In genomic region chr9:129759804-129760502, GRCh38 we compare ENCODE assay signal across 28 cellular contexts. TPM values are rescaled to one million over a fixed set of nuclear protein-coding genes. Genes with fewer than 3 reads are reported as not detected.
"Had no signal": no experiment of that assay in that cellular context is flagged by ENCODE, and none has a peak within 500 bp of the region (broad histone marks: within the 10 kb centered on the region; RNA-seq: fewer than 3 reads in every experiment).

No MANE protein-coding gene starts in this region.

- H3K27ac ChIP-seq: colonic mucosa, gastrocnemius medialis, lower lobe of right lung, neutrophil, parathyroid adenoma, upper lobe of right lung had no signal

- H3K4me3 ChIP-seq: colonic mucosa, gastrocnemius medialis, hepatocyte, lower lobe of right lung, mucosa of descending colon, right atrium auricular region, upper lobe of right lung had no signal

- H3K27me3 Mint-ChIP-seq: activated T-cell treated with anti-CD3 and anti-CD28 coated beads, Interleukin-2, amount 50 U/mL, for 24 hours had no signal

- H3K79me2 ChIP-seq: hepatocyte, parathyroid adenoma had no signal

- H3K9me3 Mint-ChIP-seq: activated CD4-positive, alpha-beta memory T cell treated with anti-CD3 and anti-CD28 coated beads, Interleukin-2, amount 10 ng/mL, durations not matched to agents 7 days and 5 days; activated CD4-positive, alpha-beta T cell treated with anti-CD3 and anti-CD28 coated beads, Interleukin-2, amount 10 ng/mL, durations not matched to agents 7 days and 5 days; activated T-cell treated with anti-CD3 and anti-CD28 coated beads, Interleukin-2, amount 50 U/mL, for 24 hours; activated T-helper 17 cell treated with anti-CD3 and anti-CD28 coated beads, Interleukin-2, amount 50 U/mL, for 72 hours; natural killer cell treated with Interleukin-12 subunit alpha and Interleukin-12 subunit beta and Interleukin-15 and Interleukin-18, amount 100 ng/mL, for 72 hours; stimulated activated naive CD8-positive, alpha-beta T cell treated with anti-CD3 and anti-CD28 coated beads, Interleukin-15, Interleukin-2, amounts not matched to agents 100 ng/mL and 50 ng/mL, for 24 hours; WTC11 had no signal

- H3K27me3 ChIP-seq: colonic mucosa, hepatocyte, neutrophil, right atrium auricular region, upper lobe of right lung had no signal

- H3K4me3 Mint-ChIP-seq: activated CD4-positive, alpha-beta memory T cell treated with anti-CD3 and anti-CD28 coated beads, Interleukin-2, amount 10 ng/mL, durations not matched to agents 7 days and 5 days; activated CD4-positive, alpha-beta T cell treated with anti-CD3 and anti-CD28 coated beads, Interleukin-2, amount 10 ng/mL, durations not matched to agents 7 days and 5 days; activated T-cell treated with anti-CD3 and anti-CD28 coated beads, Interleukin-2, amount 50 U/mL, for 24 hours; activated T-helper 17 cell treated with anti-CD3 and anti-CD28 coated beads, Interleukin-2, amount 50 U/mL, for 72 hours; natural killer cell treated with Interleukin-12 subunit alpha and Interleukin-12 subunit beta and Interleukin-15 and Interleukin-18, amount 100 ng/mL, for 72 hours; stimulated activated naive CD8-positive, alpha-beta T cell treated with anti-CD3 and anti-CD28 coated beads, Interleukin-15, Interleukin-2, amounts not matched to agents 100 ng/mL and 50 ng/mL, for 24 hours; WTC11 had no signal

- H3K36me3 ChIP-seq: colonic mucosa, gastrocnemius medialis, lower lobe of right lung, neutrophil, right atrium auricular region, upper lobe of right lung had no signal

- H3K36me3 Mint-ChIP-seq: natural killer cell treated with Interleukin-12 subunit alpha and Interleukin-12 subunit beta and Interleukin-15 and Interleukin-18, amount 100 ng/mL, for 72 hours; WTC11 had no signal

- ATAC-seq: activated T-helper 17 cell treated with anti-CD3 and anti-CD28 coated beads, Interleukin-2, amount 50 U/mL, for 72 hours; gastrocnemius medialis; left colon; lower lobe of right lung; mucosa of descending colon; natural killer cell treated with Interleukin-12 subunit alpha and Interleukin-12 subunit beta and Interleukin-15 and Interleukin-18, amount 100 ng/mL, for 72 hours; upper lobe of right lung; WTC11 had no signal

- H3K9me3 ChIP-seq: colonic mucosa, gastrocnemius medialis, lower lobe of right lung, mucosa of descending colon, neutrophil, right atrium auricular region, upper lobe of right lung had no signal

- H3K4me2 ChIP-seq: hepatocyte had no signal

- DNase-seq: activated CD4-positive, alpha-beta memory T cell treated with anti-CD3 and anti-CD28 coated beads, Interleukin-2, amount 10 ng/mL, durations not matched to agents 7 days and 5 days; activated CD4-positive, alpha-beta T cell treated with anti-CD3 and anti-CD28 coated beads for 1 hour; activated CD4-positive, alpha-beta T cell treated with anti-CD3 and anti-CD28 coated beads, Interleukin-2, amount 10 ng/mL, durations not matched to agents 7 days and 5 days; activated CD8-positive, alpha-beta memory T cell treated with anti-CD3 and anti-CD28 coated beads, Interleukin-2, amount 50 U/mL, for 48 hours; activated gamma-delta T cell treated with Interleukin-2 at 50 U/mL for 16 hours; activated naive CD4-positive, alpha-beta T cell treated with anti-CD3 and anti-CD28 coated beads, Interleukin-2, amount 50 U/mL, for 16 hours; activated T-cell treated with anti-CD3 and anti-CD28 coated beads, Interleukin-2, amount 50 U/mL, for 24 hours; amniotic stem cell; colonic mucosa; effector memory CD4-positive, alpha-beta T cell; gastrocnemius medialis; left colon; lower lobe of right lung; mucosa of descending colon; stimulated activated CD4-positive, alpha-beta T cell treated with anti-CD3 and anti-CD28 coated beads, Interleukin-2, amount 100 ng/mL, for 48 hours; substantia nigra; T-helper 2 cell; upper lobe of right lung had no signal

- H2AFZ ChIP-seq: hepatocyte, parathyroid adenoma had no signal

- H3K4me1 ChIP-seq: gastrocnemius medialis had no signal

- H3K27ac Mint-ChIP-seq: activated CD4-positive, alpha-beta memory T cell treated with anti-CD3 and anti-CD28 coated beads, Interleukin-2, amount 10 ng/mL, durations not matched to agents 7 days and 5 days; activated CD4-positive, alpha-beta T cell treated with anti-CD3 and anti-CD28 coated beads, Interleukin-2, amount 10 ng/mL, durations not matched to agents 7 days and 5 days; activated T-cell treated with anti-CD3 and anti-CD28 coated beads, Interleukin-2, amount 50 U/mL, for 24 hours; activated T-helper 17 cell treated with anti-CD3 and anti-CD28 coated beads, Interleukin-2, amount 50 U/mL, for 72 hours; natural killer cell treated with Interleukin-12 subunit alpha and Interleukin-12 subunit beta and Interleukin-15 and Interleukin-18, amount 100 ng/mL, for 72 hours; stimulated activated naive CD8-positive, alpha-beta T cell treated with anti-CD3 and anti-CD28 coated beads, Interleukin-15, Interleukin-2, amounts not matched to agents 100 ng/mL and 50 ng/mL, for 24 hours; WTC11 had no signal

- H3K9ac ChIP-seq: parathyroid adenoma had no signal

RNA-seq across cellular contexts. Expression of gene PTGES, which starts 7.1 kb away (rescaled TPM):
- total RNA-seq: activated CD4-positive, alpha-beta memory T cell treated with anti-CD3 and anti-CD28 coated beads, Interleukin-2, amount 10 ng/mL, durations not matched to agents 7 days and 5 days; activated CD4-positive, alpha-beta T cell treated with anti-CD3 and anti-CD28 coated beads, Interleukin-2, amount 10 ng/mL, durations not matched to agents 7 days and 5 days; activated T-helper 17 cell treated with anti-CD3 and anti-CD28 coated beads, Interleukin-2, amount 50 U/mL, for 72 hours; myocyte; natural killer cell treated with Interleukin-12 subunit alpha and Interleukin-12 subunit beta and Interleukin-15 and Interleukin-18, amount 100 ng/mL, for 72 hours; pulmonary artery endothelial cell had no signal
